Comparison of ENCODE assay signal across 20 cellular contexts in genomic region chr11:66251811-66252210, GRCh38. TPM values are rescaled to one million over a fixed set of nuclear protein-coding genes. Genes with fewer than 3 reads are reported as not detected.
"Had no signal": no experiment of that assay in that cellular context is flagged by ENCODE, and none has a peak within 500 bp of the region (broad histone marks: within the 10 kb centered on the region; RNA-seq: fewer than 3 reads in every experiment).

No MANE protein-coding gene starts in this region.

- H3K4me3 ChIP-seq: esophagus squamous epithelium, spleen, suprapubic skin had no signal

- H3K27ac ChIP-seq: esophagus squamous epithelium, spleen, suprapubic skin had no signal

- ATAC-seq: activated naive CD4-positive, alpha-beta T cell treated with anti-CD3 and anti-CD28 coated beads, Interleukin-2, amount 50 U/mL, for 72 hours; natural killer cell; sciatic nerve; T-helper 17 cell had no signal

- H3K36me3 Mint-ChIP-seq: activated naive CD4-positive, alpha-beta T cell treated with anti-CD3 and anti-CD28 coated beads, Interleukin-2, amount 50 U/mL, for 72 hours; natural killer cell had no signal

- H3K27me3 ChIP-seq: esophagus squamous epithelium, suprapubic skin had no signal

- H3K27ac Mint-ChIP-seq: activated B cell treated with CpG ODN at 0.5 μM for 24 hours; activated T-helper 1 cell treated with anti-CD3 and anti-CD28 coated beads, Interleukin-12 subunit alpha, Interleukin-12 subunit beta, Interleukin-2, Interleukin-4 antibody, amounts not matched to agents 30 ng/mL and 10 ng/mL and 1 ng/mL, durations not matched to agents 14 hours and 24 hours and 36 hours had no signal

- FAIRE-seq: bronchial epithelial cell, TTC549 had no signal

- H3K9me3 ChIP-seq: esophagus squamous epithelium, spleen, suprapubic skin had no signal

- H3K9me3 Mint-ChIP-seq: activated B cell treated with CpG ODN at 0.5 μM for 24 hours; activated naive CD4-positive, alpha-beta T cell treated with anti-CD3 and anti-CD28 coated beads, Interleukin-2, amount 50 U/mL, for 72 hours; activated T-helper 1 cell treated with anti-CD3 and anti-CD28 coated beads, Interleukin-12 subunit alpha, Interleukin-12 subunit beta, Interleukin-2, Interleukin-4 antibody, amounts not matched to agents 30 ng/mL and 10 ng/mL and 1 ng/mL, durations not matched to agents 14 hours and 24 hours and 36 hours; natural killer cell had no signal

- DNase-seq: activated B cell treated with CpG ODN at 0.5 μM for 24 hours; activated CD4-positive, alpha-beta T cell treated with anti-CD3 and anti-CD28 coated beads, Interleukin-2, amount 50 U/mL, for 4 hours; aorta; esophagus squamous epithelium; foreskin fibroblast; glutamatergic neuron; natural killer cell; spleen; stimulated activated CD4-positive, alpha-beta T cell treated with anti-CD3 and anti-CD28 coated beads, Interleukin-2, amount 100 ng/mL, for 24 hours; stimulated activated naive CD4-positive, alpha-beta T cell treated with Interleukin-2 at 50 U/mL for 16 hours; T-helper 17 cell had no signal

- H3K27me3 Mint-ChIP-seq: activated B cell treated with CpG ODN at 0.5 μM for 24 hours, T-helper 17 cell had no signal

- H3K4me3 Mint-ChIP-seq: activated B cell treated with CpG ODN at 0.5 μM for 24 hours; activated T-helper 1 cell treated with anti-CD3 and anti-CD28 coated beads, Interleukin-12 subunit alpha, Interleukin-12 subunit beta, Interleukin-2, Interleukin-4 antibody, amounts not matched to agents 30 ng/mL and 10 ng/mL and 1 ng/mL, durations not matched to agents 14 hours and 24 hours and 36 hours; natural killer cell; T-helper 17 cell had no signal

RNA-seq across cellular contexts. Expression of gene CNIH2, which starts 26.2 kb away (rescaled TPM):
- total RNA-seq: bronchial epithelial cell, omental fat pad had no signal

RNA-seq across cellular contexts. Expression of gene TMEM151A, which starts 39.9 kb away (rescaled TPM):
- total RNA-seq: activated B cell treated with CpG ODN at 0.5 μM for 24 hours; activated naive CD4-positive, alpha-beta T cell treated with anti-CD3 and anti-CD28 coated beads, Interleukin-2, amount 50 U/mL, for 72 hours; activated T-helper 1 cell treated with anti-CD3 and anti-CD28 coated beads, Interleukin-12 subunit alpha, Interleukin-12 subunit beta, Interleukin-2, Interleukin-4 antibody, amounts not matched to agents 30 ng/mL and 10 ng/mL and 1 ng/mL, durations not matched to agents 14 hours and 24 hours and 36 hours; bronchial epithelial cell; esophagus squamous epithelium; lung microvascular endothelial cell; natural killer cell; pulmonary artery endothelial cell; suprapubic skin had no signal
- polyA plus RNA-seq: aorta had no signal
